ENCODE assay signal across 8 cellular contexts in the genomic region with DNA sequence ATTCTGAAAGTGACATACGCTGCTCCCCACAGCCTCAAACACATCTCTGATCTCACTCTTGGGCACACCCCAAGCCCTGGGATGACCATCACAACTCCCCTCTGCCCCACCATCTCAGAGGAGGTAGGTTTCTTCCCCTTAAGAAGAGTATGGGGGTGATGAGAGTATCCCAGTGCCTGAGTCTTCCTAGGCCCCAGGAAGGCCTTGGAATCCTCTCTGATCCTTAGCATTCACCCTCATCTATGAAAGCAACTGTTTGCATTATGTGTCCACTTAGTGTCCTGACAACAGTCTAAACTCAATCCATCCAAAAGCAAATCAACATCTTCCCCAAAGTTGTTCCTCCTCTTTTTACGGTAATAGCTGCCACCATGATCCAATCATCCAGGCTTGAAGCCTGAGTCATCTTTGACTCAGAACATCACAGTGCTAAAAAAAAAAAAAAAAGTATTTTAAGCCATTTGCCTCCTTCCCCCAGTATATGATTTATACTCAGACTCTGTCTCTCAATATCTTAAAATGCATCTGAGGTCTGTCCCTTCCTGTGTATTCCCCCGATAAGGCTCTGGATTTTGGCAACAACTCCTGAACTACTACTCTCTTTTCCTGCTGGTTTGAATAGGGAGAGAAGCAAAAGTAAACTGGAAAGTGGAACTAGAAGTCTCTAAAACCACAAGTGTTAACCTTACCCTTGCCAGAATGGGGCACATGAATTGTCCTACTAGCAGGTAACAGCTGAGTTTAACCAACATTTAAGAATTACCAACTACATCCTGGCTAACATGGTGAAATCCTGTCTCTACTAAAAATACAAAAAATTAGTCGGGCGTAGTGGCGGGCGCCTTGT. TPM values are rescaled to one million over a fixed set of nuclear protein-coding genes. Genes with fewer than 3 reads are reported as not detected.
A peak's percentile ranks its signal among the peaks of the same experiment; 100 is the strongest.
DNase-seq lines count a peak whose midpoint lies in the region; ATAC-seq and TF ChIP-seq lines count a peak whose summit lies in the region.

No MANE protein-coding gene starts in this region.

- TF ChIP-seq POLR2A in sigmoid colon (IDR thresholded peaks at IDR 0.05): no peak

- H2AFZ ChIP-seq in fibroblast of lung (ENCODE audit: low read length): peak overlapping the region; percentile 51

- H3K4me3 ChIP-seq in SJSA1 (no peak overlapping the region), fibroblast of lung (replicated peaks in 1 of 4; ENCODE audit: control extremely low read depth in 1 of 4, insufficient read depth in 1 of 4, low read depth in 3 of 4, low read length in 4 of 4) (no peak overlapping the region), sigmoid colon (no peak overlapping the region)

- intact Hi-C loops in sigmoid colon (cut with DNase I): loop anchor here (5.0 kb wide), 1 partner anchor 39 kb away; a partner anchor contains a TSS

- H3K36me3 ChIP-seq in SJSA1: no peaks in the 10 kb centered on the region
- no peaks in the 10 kb centered on the region for H3K36me3 ChIP-seq in fibroblast of lung (ENCODE audit: control insufficient read depth, insufficient read depth, low read length)
- peaks cover 0 to 43% (median 16%) of the 10 kb centered on the region in 4 donors for H3K36me3 ChIP-seq in sigmoid colon

- no peak for TF ChIP-seq EP300 in sigmoid colon (IDR thresholded peaks at IDR 0.05)

- H3K4me1 ChIP-seq in SJSA1 (replicated peaks) (peaks cover 19% of the 10 kb centered on the region), fibroblast of lung (ENCODE audit: control insufficient read depth, extremely low read depth, insufficient read depth, low read length) (peaks cover 18% of the 10 kb centered on the region), sigmoid colon (peaks cover 0 to 30% (median 26%) of the 10 kb centered on the region in 4 donors)

- peak; percentile 31 for ATAC-seq in HG03025 (IDR thresholded peaks at IDR 0.05; ENCODE audit: low FRiP score, unreplicated experiment)

- peak; percentile 9 for DNase-seq in stimulated activated CD4-positive, alpha-beta T cell treated with anti-CD3 and anti-CD28 coated beads, Interleukin-15, amount 100 ng/mL, for 24 hours
- no peak for DNase-seq in stimulated activated CD4-positive, alpha-beta T cell treated with anti-CD3 and anti-CD28 coated beads, Interleukin-2, amount 100 ng/mL, for 48 hours
- DNase-seq in SJSA1 (ENCODE audit: low read depth in 1 of 2, low spot score in 2 of 2) (peak in 1 of 2 experiments; percentile 76), fibroblast of lung (ENCODE audit: low read depth in 2 of 2) (peak; percentile 84 to 94), sigmoid colon (no peak), KG1 (lab: John Stamatoyannopoulos, UW) (no peak), DMS 273 treated with DMSO at 0.1 percent for 48 hours (lab: John Stamatoyannopoulos, UW) (no peak)

- H3K27ac ChIP-seq in SJSA1 (peak overlapping the region; percentile 70), fibroblast of lung (ENCODE audit: insufficient read depth, low read length) (peak overlapping the region; percentile 90), sigmoid colon (peak overlapping the region; percentile 56 to 77 (median 74))

- H3K9ac ChIP-seq in fibroblast of lung (ENCODE audit: insufficient read depth, low read length): no peak overlapping the region

- peak overlapping the region; percentile 49 for H3K4me2 ChIP-seq in fibroblast of lung (ENCODE audit: extremely low read depth, insufficient read depth, low read length)

- no peaks in the 10 kb centered on the region for H3K27me3 ChIP-seq in SJSA1 (replicated peaks)
- no peaks in the 10 kb centered on the region for H3K27me3 ChIP-seq in fibroblast of lung (ENCODE audit: control insufficient read depth, insufficient read depth, low read length)
- H3K27me3 ChIP-seq in sigmoid colon: no peaks in the 10 kb centered on the region

- TF ChIP-seq CTCF in fibroblast of lung (conservative IDR thresholded peaks at IDR 0.05 in 1 of 2, IDR thresholded peaks at IDR 0.05 in 1 of 2; ENCODE audit: low read depth in 1 of 2, low read length in 2 of 2) (no peak), sigmoid colon (IDR thresholded peaks at IDR 0.05) (no peak)

- H3K9me3 ChIP-seq in SJSA1 (replicated peaks): no peaks in the 10 kb centered on the region
- H3K9me3 ChIP-seq in fibroblast of lung (ENCODE audit: control insufficient read depth, insufficient read depth, low read depth, low read length): no peaks in the 10 kb centered on the region
- no peaks in the 10 kb centered on the region for H3K9me3 ChIP-seq in sigmoid colon

- no peaks in the 10 kb centered on the region for H3K79me2 ChIP-seq in fibroblast of lung (ENCODE audit: control insufficient read depth, insufficient read depth, low read length)

- 67 to 84% methylated on average over 7 of the region's 7 CpGs for whole genome bisulfite sequencing in sigmoid colon, 2 donors

- H4K20me1 ChIP-seq in fibroblast of lung (ENCODE audit: control insufficient read depth, extremely low read depth, insufficient read depth, low read length): no peaks in the 10 kb centered on the region

RNA-seq across cellular contexts. Expression of a gene that starts 22.5 kb away (rescaled TPM):
- total RNA-seq in SJSA1 (2014; rRNA removed; shearing (Covaris generic)): 0.97 TPM in 1 of 2 replicates, not detected in the other
- total RNA-seq in fibroblast of lung: 0.17 and 0.26 TPM in 2 replicates
- polyA plus RNA-seq in fibroblast of lung: 0.26 and 0.34 TPM in 2 replicates
- polyA plus RNA-seq in fibroblast of lung (2012): 0.06 and 0.21 TPM in 2 replicates
- not detected in 2 replicates for polyA minus RNA-seq in fibroblast of lung (ENCODE audit: low replicate concordance)
- total RNA-seq in sigmoid colon: 100 to 1,000 TPM in 3 of 4 donors, 10 to 100 TPM in 1; 86.6 to 203 (median 169) TPM
- 10 to 100 TPM in 1 of 3 donors, 1 to 10 TPM in 2; 1.2 to 13.1 (median 3.6) TPM for polyA plus RNA-seq in sigmoid colon

RNA-seq across cellular contexts. Expression of a gene that starts 39.3 kb away (rescaled TPM):
- 36.0 and 73.6 TPM in 2 replicates for total RNA-seq in SJSA1 (2014; rRNA removed; shearing (Covaris generic))
- total RNA-seq in fibroblast of lung: 13.9 and 21.0 TPM in 2 replicates
- polyA plus RNA-seq in fibroblast of lung: 19.6 and 24.2 TPM in 2 replicates
- 37.5 and 38.5 TPM in 2 replicates for polyA plus RNA-seq in fibroblast of lung (2012)
- polyA minus RNA-seq in fibroblast of lung (ENCODE audit: low replicate concordance): 2.8 and 18.7 TPM in 2 replicates
- 10 to 100 TPM; 19.0 to 61.4 (median 42.4) TPM for total RNA-seq in sigmoid colon
- 100 to 1,000 TPM; 125 to 267 (median 241) TPM for polyA plus RNA-seq in sigmoid colon

RNA-seq across cellular contexts. Expression of a gene that starts 40.2 kb away (rescaled TPM):
- 0.16 and 1.4 TPM in 2 replicates for total RNA-seq in SJSA1 (2014; rRNA removed; shearing (Covaris generic))
- total RNA-seq in fibroblast of lung (under 0.01 and 0.26 TPM in 2 replicates), sigmoid colon (1 to 10 TPM; 1.2 to 4.6 (median 2.1) TPM)
- polyA plus RNA-seq in fibroblast of lung (not detected in 2 replicates), sigmoid colon (1 to 10 TPM in 1 of 3 donors, under 1 TPM in 1, not detected in 1; 0.69 to 2.9 TPM)
- not detected in 2 replicates for polyA plus RNA-seq in fibroblast of lung (2012)
- not detected in 2 replicates for polyA minus RNA-seq in fibroblast of lung (ENCODE audit: low replicate concordance)

RNA-seq across cellular contexts. Expression of a gene that starts 58.6 kb away (rescaled TPM):
- 1.3 and 2.0 TPM in 2 replicates for total RNA-seq in SJSA1 (2014; rRNA removed; shearing (Covaris generic))
- total RNA-seq in fibroblast of lung (3.1 and 7.4 TPM in 2 replicates), sigmoid colon (10 to 100 TPM in 1 of 4 donors, 1 to 10 TPM in 3; 6.3 to 11.6 (median 9.7) TPM)
- polyA plus RNA-seq in fibroblast of lung (1.1 and 3.0 TPM in 2 replicates), sigmoid colon (1 to 10 TPM; 1.2 to 7.2 (median 2.8) TPM)
- 1.1 and 3.1 TPM in 2 replicates for polyA plus RNA-seq in fibroblast of lung (2012)
- polyA minus RNA-seq in fibroblast of lung (ENCODE audit: low replicate concordance): 4.0 TPM in 1 of 2 replicates, not detected in the other

Comparison
In these comparisons a context has a peak if more than half of its experiments do, and no peak if none do; other contexts are left out.
1. DNase-seq: peak in stimulated activated CD4-positive, alpha-beta T cell treated with anti-CD3 and anti-CD28 coated beads, Interleukin-15, amount 100 ng/mL, for 24 hours (single experiment) and fibroblast of lung (2 of 2); none in stimulated activated CD4-positive, alpha-beta T cell treated with anti-CD3 and anti-CD28 coated beads, Interleukin-2, amount 100 ng/mL, for 48 hours (0 of 2), sigmoid colon (single experiment), KG1 (single experiment) and DMS 273 treated with DMSO at 0.1 percent for 48 hours (single experiment).
2. RNA of a gene that starts 22.5 kb away (total RNA-seq): 86.6 to 203 TPM in sigmoid colon; 0.97 TPM in SJSA1 and 0.17 to 0.26 TPM in fibroblast of lung; every median in the first group is over 10 times any median in the second.
3. Peak in every context shown above with its lines, with median percentiles within 50 percentile points of each other: H3K27ac ChIP-seq.